In genomic region chrX:57821703-57822375, GRCh38 we compare ENCODE assay signal across 1 cellular context.
TF ChIP-seq lines count a peak whose summit lies in the region.

No MANE protein-coding gene starts in this region.

TF ChIP-seq in H1, 55 proteins besides CTCF, POLR2A, EP300 and RAD21:
- no peak for TF ChIP-seq TCF12 (IDR thresholded peaks at IDR 0.05; ENCODE audit: low read depth, low read length)
- no peak for TF ChIP-seq CREB1 (IDR thresholded peaks at IDR 0.05)
- no peak for TF ChIP-seq ZNF274 (IDR thresholded peaks at IDR 0.05; ENCODE audit: borderline replicate concordance, extremely low read depth, low read length)
- TF ChIP-seq ASH2L (IDR thresholded peaks at IDR 0.05; ENCODE audit: low read length), result no peak
- TF ChIP-seq GABPA (IDR thresholded peaks at IDR 0.05; ENCODE audit: borderline replicate concordance, insufficient read depth, low read length), result no peak
- no peak for TF ChIP-seq RFX5 (IDR thresholded peaks at IDR 0.05; ENCODE audit: borderline replicate concordance, low read depth, low read length)
- TF ChIP-seq TBP (IDR thresholded peaks at IDR 0.05; ENCODE audit: low read depth, low read length), result no peak
- no peak for TF ChIP-seq FOSL1 (IDR thresholded peaks at IDR 0.05; ENCODE audit: insufficient read depth, low read depth, low read length)
